Comparison of ENCODE assay signal across 1 cellular context in the genomic region with DNA sequence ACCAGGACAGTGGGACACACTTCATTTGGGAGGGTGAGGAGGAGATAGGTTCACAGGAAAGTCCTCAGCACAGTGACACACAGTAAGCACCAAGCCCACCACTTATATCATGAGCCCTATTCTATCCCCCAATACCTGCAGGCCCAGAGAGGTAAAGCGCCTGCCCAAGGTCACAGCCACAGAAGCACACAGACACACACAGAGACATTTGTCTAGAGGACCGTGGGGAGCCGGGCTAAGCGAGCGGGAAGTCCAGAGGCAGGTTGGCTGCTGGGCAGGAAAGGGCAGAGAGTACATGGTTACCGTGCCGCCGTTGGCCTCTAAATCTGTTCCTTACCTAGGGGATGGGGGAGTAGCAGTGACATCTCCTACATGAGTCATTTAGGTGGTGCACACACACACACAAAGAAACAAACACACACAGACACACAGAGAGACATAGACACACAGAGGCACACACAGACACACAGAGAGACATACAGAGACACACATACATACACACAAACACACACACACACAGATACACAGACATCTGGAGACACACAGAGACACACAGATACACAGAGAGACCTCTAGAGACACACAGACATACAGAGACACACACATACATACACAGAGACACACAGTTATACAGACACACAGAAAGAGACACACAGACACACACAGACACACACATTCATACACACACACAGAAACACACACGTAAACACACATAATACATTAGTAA.
A peak's percentile ranks its signal among the peaks of the same experiment; 100 is the strongest.
TF ChIP-seq lines count a peak whose summit lies in the region.

No MANE protein-coding gene starts in this region.

TF ChIP-seq in K562, 482 proteins besides CTCF, POLR2A, EP300 and RAD21 (continued from another document and continues in another):
- TF ChIP-seq KLF1 (tag; IDR thresholded peaks at IDR 0.05) (no peak), HDAC1 (IDR thresholded peaks at IDR 0.05) (peak in 1 of 2 experiments; percentile 54; a peak in 2 of 4 replicates), MCM7 (IDR thresholded peaks at IDR 0.05) (peak in 1 of 2 experiments; percentile 83; a peak in 1 of 4 replicates), ILF3 (IDR thresholded peaks at IDR 0.05; ENCODE audit: borderline replicate concordance) (no peak), SMAD2 (IDR thresholded peaks at IDR 0.05; ENCODE audit: low read depth, low read length) (no peak), IRF2 (CRISPR knock-in tag; IDR thresholded peaks at IDR 0.05) (no peak), HNRNPUL1 (IDR thresholded peaks at IDR 0.05; ENCODE audit: low read length) (no peak), ZNF764 (CRISPR knock-in tag; IDR thresholded peaks at IDR 0.05; ENCODE audit: low read depth) (no peak), HSF4 (CRISPR knock-in tag; IDR thresholded peaks at IDR 0.05; ENCODE audit: borderline replicate concordance) (no peak), MTF1 (CRISPR knock-in tag; IDR thresholded peaks at IDR 0.05; ENCODE audit: borderline replicate concordance) (no peak), ASH1L (IDR thresholded peaks at IDR 0.05; ENCODE audit: borderline replicate concordance, low read depth, partially characterized antibody) (peak; percentile 46), TAF7 (tag; IDR thresholded peaks at IDR 0.05) (no peak), ELF4 (CRISPR knock-in tag; IDR thresholded peaks at IDR 0.05) (peak; percentile 57; the same call in 1 of the 2 replicates), CHCHD3 (CRISPR knock-in tag; IDR thresholded peaks at IDR 0.05) (no peak), XRCC4 (IDR thresholded peaks at IDR 0.05; ENCODE audit: extremely low read depth, insufficient read depth, insufficient read length) (no peak)
- TF ChIP-seq, protein P1, sequence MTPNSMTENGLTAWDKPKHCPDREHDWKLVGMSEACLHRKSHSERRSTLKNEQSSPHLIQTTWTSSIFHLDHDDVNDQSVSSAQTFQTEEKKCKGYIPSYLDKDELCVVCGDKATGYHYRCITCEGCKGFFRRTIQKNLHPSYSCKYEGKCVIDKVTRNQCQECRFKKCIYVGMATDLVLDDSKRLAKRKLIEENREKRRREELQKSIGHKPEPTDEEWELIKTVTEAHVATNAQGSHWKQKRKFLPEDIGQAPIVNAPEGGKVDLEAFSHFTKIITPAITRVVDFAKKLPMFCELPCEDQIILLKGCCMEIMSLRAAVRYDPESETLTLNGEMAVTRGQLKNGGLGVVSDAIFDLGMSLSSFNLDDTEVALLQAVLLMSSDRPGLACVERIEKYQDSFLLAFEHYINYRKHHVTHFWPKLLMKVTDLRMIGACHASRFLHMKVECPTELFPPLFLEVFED (CRISPR knock-in tag; conservative IDR thresholded peaks at IDR 0.05), result 0 out of 2 replicates have a peak, but pooled peaks have one; percentile 37
- TF ChIP-seq, protein P2, sequence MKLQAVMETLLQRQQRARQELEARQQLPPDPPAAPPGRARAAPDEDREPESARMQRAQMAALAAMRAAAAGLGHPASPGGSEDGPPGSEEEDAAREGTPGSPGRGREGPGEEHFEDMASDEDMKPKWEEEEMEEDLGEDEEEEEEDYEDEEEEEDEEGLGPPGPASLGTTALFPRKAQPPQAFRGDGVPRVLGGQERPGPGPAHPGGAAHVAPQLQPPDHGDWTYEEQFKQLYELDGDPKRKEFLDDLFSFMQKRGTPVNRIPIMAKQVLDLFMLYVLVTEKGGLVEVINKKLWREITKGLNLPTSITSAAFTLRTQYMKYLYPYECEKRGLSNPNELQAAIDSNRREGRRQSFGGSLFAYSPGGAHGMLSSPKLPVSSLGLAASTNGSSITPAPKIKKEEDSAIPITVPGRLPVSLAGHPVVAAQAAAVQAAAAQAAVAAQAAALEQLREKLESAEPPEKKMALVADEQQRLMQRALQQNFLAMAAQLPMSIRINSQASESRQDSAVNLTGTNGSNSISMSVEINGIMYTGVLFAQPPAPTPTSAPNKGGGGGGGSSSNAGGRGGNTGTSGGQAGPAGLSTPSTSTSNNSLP (IDR thresholded peaks at IDR 0.05; ENCODE audit: borderline replicate concordance, low read depth, low read length), result no peak
- TF ChIP-seq, protein P3, sequence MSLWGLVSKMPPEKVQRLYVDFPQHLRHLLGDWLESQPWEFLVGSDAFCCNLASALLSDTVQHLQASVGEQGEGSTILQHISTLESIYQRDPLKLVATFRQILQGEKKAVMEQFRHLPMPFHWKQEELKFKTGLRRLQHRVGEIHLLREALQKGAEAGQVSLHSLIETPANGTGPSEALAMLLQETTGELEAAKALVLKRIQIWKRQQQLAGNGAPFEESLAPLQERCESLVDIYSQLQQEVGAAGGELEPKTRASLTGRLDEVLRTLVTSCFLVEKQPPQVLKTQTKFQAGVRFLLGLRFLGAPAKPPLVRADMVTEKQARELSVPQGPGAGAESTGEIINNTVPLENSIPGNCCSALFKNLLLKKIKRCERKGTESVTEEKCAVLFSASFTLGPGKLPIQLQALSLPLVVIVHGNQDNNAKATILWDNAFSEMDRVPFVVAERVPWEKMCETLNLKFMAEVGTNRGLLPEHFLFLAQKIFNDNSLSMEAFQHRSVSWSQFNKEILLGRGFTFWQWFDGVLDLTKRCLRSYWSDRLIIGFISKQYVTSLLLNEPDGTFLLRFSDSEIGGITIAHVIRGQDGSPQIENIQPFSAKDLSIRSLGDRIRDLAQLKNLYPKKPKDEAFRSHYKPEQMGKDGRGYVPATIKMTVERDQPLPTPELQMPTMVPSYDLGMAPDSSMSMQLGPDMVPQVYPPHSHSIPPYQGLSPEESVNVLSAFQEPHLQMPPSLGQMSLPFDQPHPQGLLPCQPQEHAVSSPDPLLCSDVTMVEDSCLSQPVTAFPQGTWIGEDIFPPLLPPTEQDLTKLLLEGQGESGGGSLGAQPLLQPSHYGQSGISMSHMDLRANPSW (CRISPR knock-in tag; IDR thresholded peaks at IDR 0.05), result no peak
- TF ChIP-seq, protein P4, sequence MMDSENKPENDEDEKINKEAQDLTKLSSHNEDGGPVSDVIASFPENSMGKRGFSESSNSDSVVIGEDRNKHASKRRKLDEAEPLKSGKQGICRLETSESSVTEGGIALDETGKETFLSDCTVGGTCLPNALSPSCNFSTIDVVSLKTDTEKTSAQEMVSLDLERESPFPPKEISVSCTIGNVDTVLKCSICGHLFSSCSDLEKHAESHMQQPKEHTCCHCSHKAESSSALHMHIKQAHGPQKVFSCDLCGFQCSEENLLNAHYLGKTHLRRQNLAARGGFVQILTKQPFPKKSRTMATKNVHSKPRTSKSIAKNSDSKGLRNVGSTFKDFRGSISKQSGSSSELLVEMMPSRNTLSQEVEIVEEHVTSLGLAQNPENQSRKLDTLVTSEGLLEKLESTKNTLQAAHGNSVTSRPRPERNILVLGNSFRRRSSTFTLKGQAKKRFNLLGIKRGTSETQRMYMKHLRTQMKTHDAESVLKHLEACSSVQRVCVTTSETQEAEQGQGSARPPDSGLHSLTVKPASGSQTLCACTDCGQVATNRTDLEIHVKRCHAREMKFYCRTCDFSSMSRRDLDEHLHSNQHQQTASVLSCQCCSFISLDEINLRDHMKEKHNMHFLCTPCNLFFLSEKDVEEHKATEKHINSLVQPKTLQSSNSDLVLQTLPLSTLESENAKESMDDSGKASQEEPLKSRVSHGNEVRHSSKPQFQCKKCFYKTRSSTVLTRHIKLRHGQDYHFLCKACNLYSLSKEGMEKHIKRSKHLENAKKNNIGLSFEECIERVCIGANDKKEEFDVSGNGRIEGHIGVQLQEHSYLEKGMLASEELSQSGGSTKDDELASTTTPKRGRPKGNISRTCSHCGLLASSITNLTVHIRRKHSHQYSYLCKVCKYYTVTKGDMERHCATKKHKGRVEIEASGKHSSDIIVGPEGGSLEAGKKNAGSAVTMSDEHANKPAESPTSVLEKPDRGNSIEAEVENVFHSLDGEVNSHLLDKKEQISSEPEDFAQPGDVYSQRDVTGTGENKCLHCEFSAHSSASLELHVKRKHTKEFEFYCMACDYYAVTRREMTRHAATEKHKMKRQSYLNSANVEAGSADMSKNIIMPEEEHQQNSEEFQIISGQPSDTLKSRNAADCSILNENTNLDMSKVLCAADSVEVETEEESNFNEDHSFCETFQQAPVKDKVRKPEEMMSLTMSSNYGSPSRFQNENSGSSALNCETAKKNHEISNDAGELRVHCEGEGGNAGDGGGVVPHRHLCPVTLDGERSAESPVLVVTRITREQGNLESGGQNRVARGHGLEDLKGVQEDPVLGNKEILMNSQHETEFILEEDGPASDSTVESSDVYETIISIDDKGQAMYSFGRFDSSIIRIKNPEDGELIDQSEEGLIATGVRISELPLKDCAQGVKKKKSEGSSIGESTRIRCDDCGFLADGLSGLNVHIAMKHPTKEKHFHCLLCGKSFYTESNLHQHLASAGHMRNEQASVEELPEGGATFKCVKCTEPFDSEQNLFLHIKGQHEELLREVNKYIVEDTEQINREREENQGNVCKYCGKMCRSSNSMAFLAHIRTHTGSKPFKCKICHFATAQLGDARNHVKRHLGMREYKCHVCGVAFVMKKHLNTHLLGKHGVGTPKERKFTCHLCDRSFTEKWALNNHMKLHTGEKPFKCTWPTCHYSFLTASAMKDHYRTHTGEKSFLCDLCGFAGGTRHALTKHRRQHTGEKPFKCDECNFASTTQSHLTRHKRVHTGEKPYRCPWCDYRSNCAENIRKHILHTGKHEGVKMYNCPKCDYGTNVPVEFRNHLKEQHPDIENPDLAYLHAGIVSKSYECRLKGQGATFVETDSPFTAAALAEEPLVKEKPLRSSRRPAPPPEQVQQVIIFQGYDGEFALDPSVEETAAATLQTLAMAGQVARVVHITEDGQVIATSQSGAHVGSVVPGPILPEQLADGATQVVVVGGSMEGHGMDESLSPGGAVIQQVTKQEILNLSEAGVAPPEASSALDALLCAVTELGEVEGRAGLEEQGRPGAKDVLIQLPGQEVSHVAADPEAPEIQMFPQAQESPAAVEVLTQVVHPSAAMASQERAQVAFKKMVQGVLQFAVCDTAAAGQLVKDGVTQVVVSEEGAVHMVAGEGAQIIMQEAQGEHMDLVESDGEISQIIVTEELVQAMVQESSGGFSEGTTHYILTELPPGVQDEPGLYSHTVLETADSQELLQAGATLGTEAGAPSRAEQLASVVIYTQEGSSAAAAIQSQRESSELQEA (IDR thresholded peaks at IDR 0.05; ENCODE audit: low read depth), result no peak
- TF ChIP-seq, protein P5, sequence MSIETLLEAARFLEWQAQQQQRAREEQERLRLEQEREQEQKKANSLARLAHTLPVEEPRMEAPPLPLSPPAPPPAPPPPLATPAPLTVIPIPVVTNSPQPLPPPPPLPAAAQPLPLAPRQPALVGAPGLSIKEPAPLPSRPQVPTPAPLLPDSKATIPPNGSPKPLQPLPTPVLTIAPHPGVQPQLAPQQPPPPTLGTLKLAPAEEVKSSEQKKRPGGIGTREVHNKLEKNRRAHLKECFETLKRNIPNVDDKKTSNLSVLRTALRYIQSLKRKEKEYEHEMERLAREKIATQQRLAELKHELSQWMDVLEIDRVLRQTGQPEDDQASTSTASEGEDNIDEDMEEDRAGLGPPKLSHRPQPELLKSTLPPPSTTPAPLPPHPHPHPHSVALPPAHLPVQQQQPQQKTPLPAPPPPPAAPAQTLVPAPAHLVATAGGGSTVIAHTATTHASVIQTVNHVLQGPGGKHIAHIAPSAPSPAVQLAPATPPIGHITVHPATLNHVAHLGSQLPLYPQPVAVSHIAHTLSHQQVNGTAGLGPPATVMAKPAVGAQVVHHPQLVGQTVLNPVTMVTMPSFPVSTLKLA (conservative IDR thresholded peaks at IDR 0.05), result no peak
- TF ChIP-seq, protein P6, sequence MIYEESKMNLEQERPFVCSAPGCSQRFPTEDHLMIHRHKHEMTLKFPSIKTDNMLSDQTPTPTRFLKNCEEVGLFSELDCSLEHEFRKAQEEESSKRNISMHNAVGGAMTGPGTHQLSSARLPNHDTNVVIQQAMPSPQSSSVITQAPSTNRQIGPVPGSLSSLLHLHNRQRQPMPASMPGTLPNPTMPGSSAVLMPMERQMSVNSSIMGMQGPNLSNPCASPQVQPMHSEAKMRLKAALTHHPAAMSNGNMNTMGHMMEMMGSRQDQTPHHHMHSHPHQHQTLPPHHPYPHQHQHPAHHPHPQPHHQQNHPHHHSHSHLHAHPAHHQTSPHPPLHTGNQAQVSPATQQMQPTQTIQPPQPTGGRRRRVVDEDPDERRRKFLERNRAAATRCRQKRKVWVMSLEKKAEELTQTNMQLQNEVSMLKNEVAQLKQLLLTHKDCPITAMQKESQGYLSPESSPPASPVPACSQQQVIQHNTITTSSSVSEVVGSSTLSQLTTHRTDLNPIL (CRISPR knock-in tag; IDR thresholded peaks at IDR 0.05), result no peak
- TF ChIP-seq, protein P7, sequence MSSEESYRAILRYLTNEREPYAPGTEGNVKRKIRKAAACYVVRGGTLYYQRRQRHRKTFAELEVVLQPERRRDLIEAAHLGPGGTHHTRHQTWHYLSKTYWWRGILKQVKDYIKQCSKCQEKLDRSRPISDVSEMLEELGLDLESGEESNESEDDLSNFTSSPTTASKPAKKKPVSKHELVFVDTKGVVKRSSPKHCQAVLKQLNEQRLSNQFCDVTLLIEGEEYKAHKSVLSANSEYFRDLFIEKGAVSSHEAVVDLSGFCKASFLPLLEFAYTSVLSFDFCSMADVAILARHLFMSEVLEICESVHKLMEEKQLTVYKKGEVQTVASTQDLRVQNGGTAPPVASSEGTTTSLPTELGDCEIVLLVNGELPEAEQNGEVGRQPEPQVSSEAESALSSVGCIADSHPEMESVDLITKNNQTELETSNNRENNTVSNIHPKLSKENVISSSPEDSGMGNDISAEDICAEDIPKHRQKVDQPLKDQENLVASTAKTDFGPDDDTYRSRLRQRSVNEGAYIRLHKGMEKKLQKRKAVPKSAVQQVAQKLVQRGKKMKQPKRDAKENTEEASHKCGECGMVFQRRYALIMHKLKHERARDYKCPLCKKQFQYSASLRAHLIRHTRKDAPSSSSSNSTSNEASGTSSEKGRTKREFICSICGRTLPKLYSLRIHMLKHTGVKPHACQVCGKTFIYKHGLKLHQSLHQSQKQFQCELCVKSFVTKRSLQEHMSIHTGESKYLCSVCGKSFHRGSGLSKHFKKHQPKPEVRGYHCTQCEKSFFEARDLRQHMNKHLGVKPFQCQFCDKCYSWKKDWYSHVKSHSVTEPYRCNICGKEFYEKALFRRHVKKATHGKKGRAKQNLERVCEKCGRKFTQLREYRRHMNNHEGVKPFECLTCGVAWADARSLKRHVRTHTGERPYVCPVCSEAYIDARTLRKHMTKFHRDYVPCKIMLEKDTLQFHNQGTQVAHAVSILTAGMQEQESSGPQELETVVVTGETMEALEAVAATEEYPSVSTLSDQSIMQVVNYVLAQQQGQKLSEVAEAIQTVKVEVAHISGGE (CRISPR knock-in tag; IDR thresholded peaks at IDR 0.05), result no peak
- TF ChIP-seq, protein P8, sequence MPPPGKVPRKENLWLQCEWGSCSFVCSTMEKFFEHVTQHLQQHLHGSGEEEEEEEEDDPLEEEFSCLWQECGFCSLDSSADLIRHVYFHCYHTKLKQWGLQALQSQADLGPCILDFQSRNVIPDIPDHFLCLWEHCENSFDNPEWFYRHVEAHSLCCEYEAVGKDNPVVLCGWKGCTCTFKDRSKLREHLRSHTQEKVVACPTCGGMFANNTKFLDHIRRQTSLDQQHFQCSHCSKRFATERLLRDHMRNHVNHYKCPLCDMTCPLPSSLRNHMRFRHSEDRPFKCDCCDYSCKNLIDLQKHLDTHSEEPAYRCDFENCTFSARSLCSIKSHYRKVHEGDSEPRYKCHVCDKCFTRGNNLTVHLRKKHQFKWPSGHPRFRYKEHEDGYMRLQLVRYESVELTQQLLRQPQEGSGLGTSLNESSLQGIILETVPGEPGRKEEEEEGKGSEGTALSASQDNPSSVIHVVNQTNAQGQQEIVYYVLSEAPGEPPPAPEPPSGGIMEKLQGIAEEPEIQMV (tag; conservative IDR thresholded peaks at IDR 0.05; ENCODE audit: low read depth), result no peak
- TF ChIP-seq, protein P9, sequence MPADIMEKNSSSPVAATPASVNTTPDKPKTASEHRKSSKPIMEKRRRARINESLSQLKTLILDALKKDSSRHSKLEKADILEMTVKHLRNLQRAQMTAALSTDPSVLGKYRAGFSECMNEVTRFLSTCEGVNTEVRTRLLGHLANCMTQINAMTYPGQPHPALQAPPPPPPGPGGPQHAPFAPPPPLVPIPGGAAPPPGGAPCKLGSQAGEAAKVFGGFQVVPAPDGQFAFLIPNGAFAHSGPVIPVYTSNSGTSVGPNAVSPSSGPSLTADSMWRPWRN (IDR thresholded peaks at IDR 0.05; ENCODE audit: low read depth), result no peak
